ENCODE assay signal across 26 cellular contexts in the genomic region with DNA sequence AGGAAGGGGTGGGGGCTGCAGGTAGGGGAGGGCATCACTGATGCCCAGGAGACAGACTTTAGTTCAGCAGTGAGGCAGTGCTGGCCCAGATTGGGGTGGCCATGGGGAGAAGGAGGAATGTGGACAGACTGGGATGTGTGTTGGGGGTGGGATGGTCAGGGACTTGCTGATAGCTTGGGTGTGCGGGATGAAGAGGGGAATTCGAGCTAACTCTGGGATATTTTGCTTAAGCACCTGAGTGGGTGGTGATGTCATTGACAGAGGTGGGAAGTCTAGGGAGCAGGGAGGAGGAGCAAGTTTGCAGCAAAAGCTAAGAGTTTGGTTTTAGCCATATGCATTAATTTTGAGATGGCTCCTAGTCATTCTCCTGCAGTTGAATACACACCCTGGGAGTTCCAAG.
"Had no signal": no experiment of that assay in that cellular context is flagged by ENCODE, and none has a peak within 500 bp of the region (broad histone marks: within the 10 kb centered on the region; RNA-seq: fewer than 3 reads in every experiment).

No MANE protein-coding gene starts in this region.

- H3K9me3 ChIP-seq: SJCRH30 had no signal

- H3K9ac ChIP-seq: KMS-11 had no signal

- H3K36me3 ChIP-seq: brain microvascular endothelial cell, SJCRH30, WERI-Rb-1 had no signal

- H3K27ac ChIP-seq: brain microvascular endothelial cell, KMS-11, SJCRH30, SK-N-MC, WERI-Rb-1 had no signal

- H3K4me2 ChIP-seq: KMS-11 had no signal

- ATAC-seq: activated CD8-positive, alpha-beta T cell treated with anti-CD3 and anti-CD28 coated beads for 36 hours had no signal

- H3K4me3 ChIP-seq: SJCRH30, SK-N-MC had no signal

- DNase-seq: activated CD4-positive, alpha-beta T cell treated with anti-CD3 and anti-CD28 coated beads, Interleukin-2, amount 10 ng/mL, durations not matched to agents 24 days and 14 days; activated CD4-positive, alpha-beta T cell treated with anti-CD3 and anti-CD28 coated beads, Interleukin-2, amount 50 U/mL, for 4 hours; activated CD4-positive, CD25-positive, alpha-beta regulatory T cell; activated CD8-positive, alpha-beta T cell treated with anti-CD3 and anti-CD28 coated beads for 36 hours; activated effector memory CD4-positive, alpha-beta T cell treated with Interleukin-2 at 50 U/mL for 16 hours; activated naive CD4-positive, alpha-beta T cell treated with anti-CD3 and anti-CD28 coated beads, Interleukin-2, amount 10 ng/mL, durations not matched to agents 7 days and 5 days; amniotic stem cell; aorta; brain microvascular endothelial cell; central memory CD4-positive, alpha-beta T cell; NCI-H1092 treated with DMSO at 0.1 percent for 48 hours; NCI-H1417; NCI-H146; NCI-H187; NCI-H2029 treated with DMSO at 0.1 percent for 48 hours; NCI-H2107; NCI-H2171; NCI-H510A; NCI-H526; NCI-H748 treated with DMSO at 0.1 percent for 48 hours; NK-92 treated with Interleukin-12 subunit alpha and Interleukin-12 subunit beta, amount 100 ng/mL, for 24 hours; Right ventricle myocardium superior; SJCRH30; WERI-Rb-1 had no signal
